In the genomic region with DNA sequence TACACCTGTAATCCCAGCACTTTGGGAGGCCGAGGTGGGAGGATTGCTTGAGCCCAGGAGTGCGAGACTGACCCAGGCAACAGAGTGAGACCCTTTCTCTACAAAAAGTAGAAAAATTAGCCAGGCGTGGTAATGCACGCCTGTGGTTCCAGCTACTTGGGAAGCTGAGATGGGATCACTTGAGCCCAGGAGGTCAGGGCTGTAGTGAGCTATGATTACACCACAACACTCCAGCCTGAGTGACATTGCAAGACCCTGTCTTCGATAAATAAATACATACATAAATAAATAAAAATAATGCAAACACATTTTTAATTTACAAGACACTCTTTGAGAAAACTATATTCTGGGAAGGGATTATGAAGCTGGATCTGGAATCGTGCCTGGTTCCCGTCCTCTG, we compare ENCODE assay signal across 20 cellular contexts.
"Had no signal": no experiment of that assay in that cellular context is flagged by ENCODE, and none has a peak within 500 bp of the region (broad histone marks: within the 10 kb centered on the region; RNA-seq: fewer than 3 reads in every experiment).

No MANE protein-coding gene starts in this region.

- FAIRE-seq: colon had no signal

- DNase-seq: cerebellar nuclear complex; dermis blood vessel endothelial cell; esophagus squamous epithelium; foreskin fibroblast; hippocampal formation; left ventricle myocardium superior; mesenchymal stem cell; midbrain; naive thymus-derived CD4-positive, alpha-beta T cell; nucleus accumbens; ovary; stimulated activated CD4-positive, alpha-beta T cell treated with anti-CD3 and anti-CD28 coated beads, Interleukin-2, amount 100 ng/mL, for 48 hours; stimulated activated naive CD4-positive, alpha-beta T cell treated with Interleukin-2 at 50 U/mL for 16 hours; thyroid gland; uterus had no signal

- ATAC-seq: gastroesophageal sphincter; left ventricle myocardium superior; naive thymus-derived CD4-positive, alpha-beta T cell had no signal

- H3K27ac ChIP-seq: esophagus squamous epithelium, gastroesophageal sphincter, neural progenitor cell, ovary, thyroid gland, uterus had no signal

- H3K9me3 ChIP-seq: esophagus squamous epithelium, gastroesophageal sphincter, ovary, thyroid gland, uterus had no signal

- H3K4me3 ChIP-seq: esophagus squamous epithelium, gastroesophageal sphincter, lung, neural progenitor cell, ovary, smooth muscle cell, thyroid gland, uterus had no signal

- H3K4me1 ChIP-seq: neural progenitor cell, thyroid gland, uterus had no signal

- H3K4me2 ChIP-seq: neural progenitor cell, smooth muscle cell had no signal
